2 cellular contexts compared by ENCODE assay signal in genomic region chr3:129614927-129615363, GRCh38.
TF ChIP-seq lines count a peak whose summit lies in the region.

No MANE protein-coding gene starts in this region.

TF ChIP-seq in IMR-90, 13 proteins besides CTCF, POLR2A, EP300 and RAD21 (continued from another document):
- 0 out of 2 replicates have a peak, but pooled peaks have one; percentile 10 for TF ChIP-seq USF2 (IDR thresholded peaks at IDR 0.05; ENCODE audit: low read depth, low read length)
TF ChIP-seq in IMR-90: peak in this region for 1.

TF ChIP-seq in HepG2, 621 proteins besides CTCF, POLR2A, EP300 and RAD21 (continued from another document):
- TF ChIP-seq ATF4 (CRISPR knock-in tag; IDR thresholded peaks at IDR 0.05) (no peak), ZNF318 (CRISPR knock-in tag; IDR thresholded peaks at IDR 0.05) (no peak), USF2 (IDR thresholded peaks at IDR 0.05; ENCODE audit: low read depth, low read length) (peak; percentile 60), USF2 (CRISPR knock-in tag; IDR thresholded peaks at IDR 0.05; ENCODE audit: borderline replicate concordance) (peak; percentile 69; the same call in 1 of the 2 replicates), ZFX (CRISPR knock-in tag; IDR thresholded peaks at IDR 0.05; ENCODE audit: low read depth) (0 out of 2 replicates have a peak, but pooled peaks have one; percentile 17), MEF2D (CRISPR knock-in tag; IDR thresholded peaks at IDR 0.05) (no peak), MATR3 (CRISPR knock-in tag; IDR thresholded peaks at IDR 0.05) (no peak), SMC3 (IDR thresholded peaks at IDR 0.05; ENCODE audit: low read length) (no peak), HOMEZ (CRISPR knock-in tag; IDR thresholded peaks at IDR 0.05; ENCODE audit: low read depth) (no peak), TFDP1 (CRISPR knock-in tag; IDR thresholded peaks at IDR 0.05; ENCODE audit: borderline replicate concordance) (no peak), BHLHE40 (IDR thresholded peaks at IDR 0.05; ENCODE audit: low read length) (peak; percentile 70), ZSCAN30 (CRISPR knock-in tag; IDR thresholded peaks at IDR 0.05) (no peak), KLF9 (CRISPR knock-in tag; IDR thresholded peaks at IDR 0.05; ENCODE audit: low read depth) (no peak), SMARCE1 (IDR thresholded peaks at IDR 0.05; ENCODE audit: borderline replicate concordance) (no peak), TERF1 (CRISPR knock-in tag; IDR thresholded peaks at IDR 0.05) (no peak), CEBPZ (IDR thresholded peaks at IDR 0.05; ENCODE audit: low read length) (no peak), RBM22 (optimal IDR thresholded peaks at IDR 0.05; ENCODE audit: low read length) (no peak)
